Comparison of ENCODE assay signal across 1 cellular context in genomic region chr1:2270260-2271100, GRCh38.
A peak's percentile ranks its signal among the peaks of the same experiment; 100 is the strongest.
TF ChIP-seq lines count a peak whose summit lies in the region.

No MANE protein-coding gene starts in this region.

TF ChIP-seq in HepG2, 621 proteins besides CTCF, POLR2A, EP300 and RAD21 (continued from another document and continues in another):
- TF ChIP-seq ZXDC (CRISPR knock-in tag; IDR thresholded peaks at IDR 0.05) (no peak), ZNF768 (CRISPR knock-in tag; IDR thresholded peaks at IDR 0.05) (0 out of 2 replicates have a peak, but pooled peaks have one; percentile 6), SIN3B (IDR thresholded peaks at IDR 0.05; ENCODE audit: low read length) (no peak), FOXP1 (IDR thresholded peaks at IDR 0.05) (no peak), FOXP1 (CRISPR knock-in tag; IDR thresholded peaks at IDR 0.05) (peak; percentile 12; the same call in 1 of the 2 replicates), SCMH1 (CRISPR knock-in tag; IDR thresholded peaks at IDR 0.05; ENCODE audit: borderline replicate concordance) (no peak), SRSF9 (IDR thresholded peaks at IDR 0.05; ENCODE audit: borderline replicate concordance, insufficient read depth, low read depth, low read length, poor library complexity, severe bottlenecking) (no peak), ZSCAN5A (CRISPR knock-in tag; IDR thresholded peaks at IDR 0.05; ENCODE audit: borderline replicate concordance) (no peak), ZNF232 (CRISPR knock-in tag; IDR thresholded peaks at IDR 0.05; ENCODE audit: borderline replicate concordance) (0 out of 2 replicates have a peak, but pooled peaks have one; percentile 24), HCFC1 (IDR thresholded peaks at IDR 0.05; ENCODE audit: low read depth, low read length) (no peak), ZNF263 (CRISPR knock-in tag; IDR thresholded peaks at IDR 0.05) (no peak), TERF1 (CRISPR knock-in tag; IDR thresholded peaks at IDR 0.05) (peak; percentile 52; the same call in 1 of the 2 replicates), YEATS4 (CRISPR knock-in tag; IDR thresholded peaks at IDR 0.05; ENCODE audit: borderline replicate concordance) (peak; percentile 49; the same call in 1 of the 2 replicates), GABPA (IDR thresholded peaks at IDR 0.05; ENCODE audit: low read depth, low read length) (no peak), GABPA (CRISPR knock-in tag; IDR thresholded peaks at IDR 0.05; ENCODE audit: low read depth) (0 out of 2 replicates have a peak, but pooled peaks have one; percentile 34), DDIT3 (CRISPR knock-in tag; IDR thresholded peaks at IDR 0.05) (no peak), KDM6A (CRISPR knock-in tag; IDR thresholded peaks at IDR 0.05; ENCODE audit: low read depth) (0 out of 2 replicates have a peak, but pooled peaks have one; percentile 22), ZNF776 (CRISPR knock-in tag; IDR thresholded peaks at IDR 0.05) (0 out of 2 replicates have a peak, but pooled peaks have one; percentile 55), TCF7 (IDR thresholded peaks at IDR 0.05; ENCODE audit: low read depth) (no peak), ZNF256 (CRISPR knock-in tag; conservative IDR thresholded peaks at IDR 0.05) (no peak), HMG20B (CRISPR knock-in tag; conservative IDR thresholded peaks at IDR 0.05) (no peak), ZNF780A (CRISPR knock-in tag; IDR thresholded peaks at IDR 0.05) (no peak), IKZF4 (CRISPR knock-in tag; IDR thresholded peaks at IDR 0.05; ENCODE audit: borderline replicate concordance, low read depth, not compliant biosample characterization) (no peak), ZNF296 (CRISPR knock-in tag; conservative IDR thresholded peaks at IDR 0.05) (peak; percentile 98), ZBTB20 (CRISPR knock-in tag; IDR thresholded peaks at IDR 0.05; ENCODE audit: borderline replicate concordance, low read depth) (no peak), ATF7 (IDR thresholded peaks at IDR 0.05) (no peak), ATF7 (CRISPR knock-in tag; IDR thresholded peaks at IDR 0.05) (no peak), ZFP37 (CRISPR knock-in tag; IDR thresholded peaks at IDR 0.05; ENCODE audit: borderline replicate concordance) (no peak), BCL6 (CRISPR knock-in tag; IDR thresholded peaks at IDR 0.05) (peak; percentile 61; the same call in 1 of the 2 replicates), ARID5B (CRISPR knock-in tag; IDR thresholded peaks at IDR 0.05) (no peak), SNAPC4 (CRISPR knock-in tag; IDR thresholded peaks at IDR 0.05) (no peak), ZNF569 (CRISPR knock-in tag; IDR thresholded peaks at IDR 0.05; ENCODE audit: borderline replicate concordance) (no peak), ZNF20 (CRISPR knock-in tag; IDR thresholded peaks at IDR 0.05) (no peak), ZNF562 (CRISPR knock-in tag; IDR thresholded peaks at IDR 0.05; ENCODE audit: borderline replicate concordance) (no peak), THAP7 (CRISPR knock-in tag; IDR thresholded peaks at IDR 0.05) (no peak), NCOA2 (CRISPR knock-in tag; IDR thresholded peaks at IDR 0.05) (no peak; the same call in 1 of the 2 replicates), RFX5 (IDR thresholded peaks at IDR 0.05; ENCODE audit: low read depth, low read length) (no peak), MAFG (CRISPR knock-in tag; IDR thresholded peaks at IDR 0.05) (no peak), ZNF367 (CRISPR knock-in tag; IDR thresholded peaks at IDR 0.05; ENCODE audit: borderline replicate concordance) (no peak), DPF2 (CRISPR knock-in tag; IDR thresholded peaks at IDR 0.05; ENCODE audit: borderline replicate concordance, low read depth) (no peak), TCF12 (IDR thresholded peaks at IDR 0.05) (no peak), TCF12 (CRISPR knock-in tag; IDR thresholded peaks at IDR 0.05) (no peak; the same call in 1 of the 2 replicates), DMAP1 (CRISPR knock-in tag; IDR thresholded peaks at IDR 0.05) (no peak), ZNF704 (CRISPR knock-in tag; IDR thresholded peaks at IDR 0.05; ENCODE audit: borderline replicate concordance) (no peak), PCBP1 (IDR thresholded peaks at IDR 0.05; ENCODE audit: borderline replicate concordance, low read depth, low read length) (0 out of 2 replicates have a peak, but pooled peaks have one; percentile 26), UBTF (CRISPR knock-in tag; IDR thresholded peaks at IDR 0.05) (peak; percentile 77), TEAD2 (CRISPR knock-in tag; IDR thresholded peaks at IDR 0.05) (no peak), RBAK (CRISPR knock-in tag; IDR thresholded peaks at IDR 0.05) (no peak), CC2D1A (CRISPR knock-in tag; IDR thresholded peaks at IDR 0.05) (no peak), ZNF501 (CRISPR knock-in tag; IDR thresholded peaks at IDR 0.05) (0 out of 2 replicates have a peak, but pooled peaks have one; percentile 52)
